ENCODE assay signal across 11 cellular contexts in genomic region chr1:31811605-31812004, GRCh38. TPM values are rescaled to one million over a fixed set of nuclear protein-coding genes. Genes with fewer than 3 reads are reported as not detected.
A peak's percentile ranks its signal among the peaks of the same experiment; 100 is the strongest.
DNase-seq lines count a peak whose midpoint lies in the region; ATAC-seq and TF ChIP-seq lines count a peak whose summit lies in the region.
"Had no signal": no experiment of that assay in that cellular context is flagged by ENCODE, and none has a peak within 500 bp of the region (broad histone marks: within the 10 kb centered on the region; RNA-seq: fewer than 3 reads in every experiment).

No MANE protein-coding gene starts in this region.

- H3K27me3 Mint-ChIP-seq in nephron progenitor cell (ENCODE audit: low read depth, poor library complexity): peaks cover 18% of the 10 kb centered on the region
- no peaks in the 10 kb centered on the region for H3K27me3 Mint-ChIP-seq in stimulated activated naive CD8-positive, alpha-beta T cell treated with anti-CD3 and anti-CD28 coated beads, Interleukin-15, amount 100 ng/mL, for 72 hours
- H3K27me3 Mint-ChIP-seq in activated T-helper 17 cell treated with anti-CD3 and anti-CD28 coated beads, Interleukin-2, amount 50 U/mL, for 72 hours: no peaks in the 10 kb centered on the region
- H3K27me3 Mint-ChIP-seq: activated CD4-positive, alpha-beta memory T cell treated with anti-CD3 and anti-CD28 coated beads for 36 hours had no signal

- H3K4me3 Mint-ChIP-seq in nephron progenitor cell: no peak overlapping the region
- no peak overlapping the region for H3K4me3 Mint-ChIP-seq in stimulated activated naive CD8-positive, alpha-beta T cell treated with anti-CD3 and anti-CD28 coated beads, Interleukin-15, amount 100 ng/mL, for 72 hours
- H3K4me3 Mint-ChIP-seq in activated T-helper 17 cell treated with anti-CD3 and anti-CD28 coated beads, Interleukin-2, amount 50 U/mL, for 72 hours: no peak overlapping the region
- H3K4me3 Mint-ChIP-seq: activated CD4-positive, alpha-beta memory T cell treated with anti-CD3 and anti-CD28 coated beads for 36 hours had no signal

- no peaks in the 10 kb centered on the region for H3K36me3 Mint-ChIP-seq in nephron progenitor cell (ENCODE audit: low read depth)
- no peaks in the 10 kb centered on the region for H3K36me3 Mint-ChIP-seq in activated T-helper 17 cell treated with anti-CD3 and anti-CD28 coated beads, Interleukin-2, amount 50 U/mL, for 72 hours (ENCODE audit: low read depth)
- H3K36me3 Mint-ChIP-seq: activated CD4-positive, alpha-beta memory T cell treated with anti-CD3 and anti-CD28 coated beads for 36 hours had no signal

- H3K9me3 ChIP-seq in colonic mucosa: no peaks in the 10 kb centered on the region
- H3K9me3 ChIP-seq: tibial artery had no signal

- no peak overlapping the region for H3K27ac ChIP-seq in colonic mucosa
- H3K27ac ChIP-seq: tibial artery had no signal

- ATAC-seq in GM19455 (IDR thresholded peaks at IDR 0.05; ENCODE audit: unreplicated experiment): no peak
- no peak for ATAC-seq in stimulated activated naive CD8-positive, alpha-beta T cell treated with anti-CD3 and anti-CD28 coated beads, Interleukin-15, amount 100 ng/mL, for 72 hours
- no peak for ATAC-seq in activated T-helper 17 cell treated with anti-CD3 and anti-CD28 coated beads, Interleukin-2, amount 50 U/mL, for 72 hours (replicated peaks)

- no peak overlapping the region for H3K27ac Mint-ChIP-seq in nephron progenitor cell
- H3K27ac Mint-ChIP-seq in stimulated activated naive CD8-positive, alpha-beta T cell treated with anti-CD3 and anti-CD28 coated beads, Interleukin-15, amount 100 ng/mL, for 72 hours: no peak overlapping the region
- no peak overlapping the region for H3K27ac Mint-ChIP-seq in activated T-helper 17 cell treated with anti-CD3 and anti-CD28 coated beads, Interleukin-2, amount 50 U/mL, for 72 hours
- H3K27ac Mint-ChIP-seq: activated CD4-positive, alpha-beta memory T cell treated with anti-CD3 and anti-CD28 coated beads for 36 hours had no signal

- no peaks in the 10 kb centered on the region for H3K9me3 Mint-ChIP-seq in nephron progenitor cell
- no peaks in the 10 kb centered on the region for H3K9me3 Mint-ChIP-seq in stimulated activated naive CD8-positive, alpha-beta T cell treated with anti-CD3 and anti-CD28 coated beads, Interleukin-15, amount 100 ng/mL, for 72 hours
- H3K9me3 Mint-ChIP-seq in activated T-helper 17 cell treated with anti-CD3 and anti-CD28 coated beads, Interleukin-2, amount 50 U/mL, for 72 hours: no peaks in the 10 kb centered on the region
- H3K9me3 Mint-ChIP-seq: activated CD4-positive, alpha-beta memory T cell treated with anti-CD3 and anti-CD28 coated beads for 36 hours had no signal

- H3K9ac ChIP-seq in colonic mucosa (ENCODE audit: low read depth in 2 of 2, low read length in 2 of 2): no peak overlapping the region

- TF ChIP-seq CTCF in choroid plexus epithelial cell (conservative IDR thresholded peaks at IDR 0.05; ENCODE audit: low read depth, low read length): no peak
- no peak for TF ChIP-seq CTCF in nephron progenitor cell (IDR thresholded peaks at IDR 0.05)
- TF ChIP-seq CTCF in colonic mucosa (IDR thresholded peaks at IDR 0.05): no peak

- intact Hi-C loops in colonic mucosa (cut with DNase I): no loop called here

- H3K4me3 ChIP-seq in choroid plexus epithelial cell (ENCODE audit: low read depth, low read length) (no peak overlapping the region), colonic mucosa (no peak overlapping the region)
- H3K4me3 ChIP-seq: tibial artery had no signal

- no peaks in the 10 kb centered on the region for H3K36me3 ChIP-seq in colonic mucosa
- H3K36me3 ChIP-seq: tibial artery had no signal

- DNase-seq in ELF-1 (ENCODE audit: low read depth, low spot score) (peak; percentile 70), NCI-H2196 (lab: John Stamatoyannopoulos, UW; ENCODE audit: unreplicated experiment) (peak; percentile 61), choroid plexus epithelial cell (ENCODE audit: low read depth) (peak; percentile 44), nephron progenitor cell (peak; percentile 65), colonic mucosa (no peak)
- no peak for DNase-seq in stimulated activated naive CD8-positive, alpha-beta T cell treated with anti-CD3 and anti-CD28 coated beads, Interleukin-15, amount 100 ng/mL, for 72 hours
- DNase-seq: activated CD4-positive, alpha-beta memory T cell treated with anti-CD3 and anti-CD28 coated beads for 36 hours; erythroblast had no signal

- H3K27me3 ChIP-seq in colonic mucosa: no peaks in the 10 kb centered on the region
- H3K27me3 ChIP-seq: tibial artery had no signal

- peaks cover 5% of the 10 kb centered on the region for H3K4me1 Mint-ChIP-seq in nephron progenitor cell
- peaks cover 23% of the 10 kb centered on the region for H3K4me1 Mint-ChIP-seq in stimulated activated naive CD8-positive, alpha-beta T cell treated with anti-CD3 and anti-CD28 coated beads, Interleukin-15, amount 100 ng/mL, for 72 hours
- peaks cover 5% of the 10 kb centered on the region for H3K4me1 Mint-ChIP-seq in activated T-helper 17 cell treated with anti-CD3 and anti-CD28 coated beads, Interleukin-2, amount 50 U/mL, for 72 hours

- no peaks in the 10 kb centered on the region for H3K4me1 ChIP-seq in colonic mucosa
- H3K4me1 ChIP-seq: tibial artery had no signal

RNA-seq across cellular contexts. Expression of gene SPOCD1, which starts 4.2 kb away (rescaled TPM):
- under 1 TPM; 0.45 to 0.59 TPM for total RNA-seq in colonic mucosa
- 1 to 10 TPM in 1 of 2 donors, under 1 TPM in 1; 0.84 to 1.8 TPM for total RNA-seq in activated T-helper 17 cell treated with anti-CD3 and anti-CD28 coated beads, Interleukin-2, amount 50 U/mL, for 72 hours

RNA-seq across cellular contexts. Expression of gene ADGRB2, which starts 47.5 kb away (rescaled TPM):
- 1 to 10 TPM in 1 of 2 donors, under 1 TPM in 1; 0.59 to 1.6 TPM for total RNA-seq in colonic mucosa
- 1 to 10 TPM in 1 of 2 donors, under 1 TPM in 1; 0.24 to 4.5 TPM for total RNA-seq in activated T-helper 17 cell treated with anti-CD3 and anti-CD28 coated beads, Interleukin-2, amount 50 U/mL, for 72 hours

Comparison
In these comparisons a context has a peak if more than half of its experiments do, and no peak if none do; other contexts are left out.
1. DNase-seq: peak in ELF-1 (single experiment), NCI-H2196 (single experiment), choroid plexus epithelial cell (single experiment) and nephron progenitor cell (single experiment); none in colonic mucosa (single experiment) and stimulated activated naive CD8-positive, alpha-beta T cell treated with anti-CD3 and anti-CD28 coated beads, Interleukin-15, amount 100 ng/mL, for 72 hours (0 of 2).